10 cellular contexts compared by ENCODE assay signal in genomic region chr12:104578453-104578852, GRCh38.
DNase-seq lines count a peak whose midpoint lies in the region; ATAC-seq, FAIRE-seq and TF ChIP-seq lines count a peak whose summit lies in the region.
"Had no signal": no experiment of that assay in that cellular context is flagged by ENCODE, and none has a peak within 500 bp of the region (broad histone marks: within the 10 kb centered on the region; RNA-seq: fewer than 3 reads in every experiment).

No MANE protein-coding gene starts in this region.

- no peak for ATAC-seq in HG03097 (IDR thresholded peaks at IDR 0.05; ENCODE audit: low FRiP score, unreplicated experiment)
- ATAC-seq in HG02678 (IDR thresholded peaks at IDR 0.05; ENCODE audit: unreplicated experiment), result no peak
- no peak for ATAC-seq in CD8-positive, alpha-beta T cell

- no peak overlapping the region for H2AK5ac ChIP-seq in mesenchymal stem cell (ENCODE audit: low read length, severe bottlenecking)

- no peak overlapping the region for H2BK120ac ChIP-seq in mesenchymal stem cell (ENCODE audit: low read depth, low read length)

- peaks cover 76% of the 10 kb centered on the region for H3K4me1 Mint-ChIP-seq in CD8-positive, alpha-beta T cell (ENCODE audit: low read depth)

- H3K4me3 ChIP-seq in AG09309 (ENCODE audit: control insufficient read depth, low read depth, low read length) (no peak overlapping the region), adrenal gland (no peak overlapping the region), mesenchymal stem cell (ENCODE audit: insufficient read depth in 1 of 2, low read depth in 1 of 2, low read length in 2 of 2) (peak overlapping the region in 1 of 2 experiments; percentile 22)
- no peak overlapping the region for H3K4me3 ChIP-seq in CD8-positive, alpha-beta T cell (ENCODE audit: low read depth, low read length)

- no peaks in the 10 kb centered on the region for H3K9me3 ChIP-seq in adrenal gland (replicated peaks in 1 of 3)
- H3K9me3 ChIP-seq in mesenchymal stem cell (ENCODE audit: control insufficient read depth, low read length), result no peaks in the 10 kb centered on the region
- H3K9me3 ChIP-seq in CD8-positive, alpha-beta T cell (ENCODE audit: low read length), result no peaks in the 10 kb centered on the region

- TF ChIP-seq CTCF in AG09309 (IDR thresholded peaks at IDR 0.05; ENCODE audit: control insufficient read depth, insufficient read depth, low read depth, low read length, missing control alignments) (no peak), adrenal gland (IDR thresholded peaks at IDR 0.05) (no peak), D721Med (IDR thresholded peaks at IDR 0.05; ENCODE audit: insufficient read depth, missing control alignments) (no peak)
- no peak for TF ChIP-seq CTCF in CD8-positive, alpha-beta T cell (IDR thresholded peaks at IDR 0.05)

- FAIRE-seq in H54 (lab: Jason Lieb, UNC) (peak; percentile 75), D721Med (lab: Jason Lieb, UNC) (no peak)
- FAIRE-seq: G401.6 had no signal

- CTCF ChIA-PET in CD8-positive, alpha-beta T cell (lab: Charles Lee), result interaction anchor here (0.8 kb wide), 1 partner anchor 197 kb away, joined by 3 read pairs; no protein-coding TSS in a partner anchor

- H4K91ac ChIP-seq in mesenchymal stem cell (ENCODE audit: low read length), result no peak overlapping the region

- no peak overlapping the region for H2BK15ac ChIP-seq in mesenchymal stem cell (ENCODE audit: low read depth, poor library complexity, severe bottlenecking)

- H2AFZ ChIP-seq in mesenchymal stem cell (ENCODE audit: low read depth, low read length), result no peak overlapping the region

- peaks cover 2% of the 10 kb centered on the region for H3K79me1 ChIP-seq in mesenchymal stem cell (replicated peaks; ENCODE audit: low read length, poor library complexity, severe bottlenecking)

- H3K27me3 ChIP-seq in adrenal gland, result no peaks in the 10 kb centered on the region
- no peaks in the 10 kb centered on the region for H3K27me3 ChIP-seq in mesenchymal stem cell (ENCODE audit: control insufficient read depth in 1 of 2, insufficient read depth in 1 of 2, low read length in 2 of 2)
- H3K27me3 ChIP-seq in CD8-positive, alpha-beta T cell (ENCODE audit: insufficient read depth, low read length), result no peaks in the 10 kb centered on the region

- H3K4me3 Mint-ChIP-seq in CD8-positive, alpha-beta T cell, result no peak overlapping the region

- H3K27ac Mint-ChIP-seq in CD8-positive, alpha-beta T cell, result no peak overlapping the region

- H2BK5ac ChIP-seq in mesenchymal stem cell (ENCODE audit: low read depth, low read length, poor library complexity, severe bottlenecking), result no peak overlapping the region

- H3K9me3 Mint-ChIP-seq in CD8-positive, alpha-beta T cell, result no peaks in the 10 kb centered on the region

- H3K4me1 ChIP-seq in adrenal gland (replicated peaks in 1 of 2), result peaks cover 0 to 37% of the 10 kb centered on the region in 2 donors
- no peaks in the 10 kb centered on the region for H3K4me1 ChIP-seq in mesenchymal stem cell (ENCODE audit: control insufficient read depth, insufficient read depth, low read depth, low read length)
- H3K4me1 ChIP-seq in CD8-positive, alpha-beta T cell (ENCODE audit: insufficient read depth, low read length), result peaks cover 8% of the 10 kb centered on the region

- no peak overlapping the region for H2BK12ac ChIP-seq in mesenchymal stem cell (ENCODE audit: low read length in 2 of 2)

- no peak overlapping the region for H3K23ac ChIP-seq in mesenchymal stem cell (ENCODE audit: low read length in 2 of 2)

- peak overlapping the region; percentile 63 to 66 for H3K18ac ChIP-seq in mesenchymal stem cell (ENCODE audit: low read depth in 1 of 2, low read length in 2 of 2)

- H3K4ac ChIP-seq in mesenchymal stem cell (ENCODE audit: low read depth in 1 of 2, low read length in 2 of 2), result no peak overlapping the region

- no peaks in the 10 kb centered on the region for H3K36me3 Mint-ChIP-seq in CD8-positive, alpha-beta T cell

- H3K14ac ChIP-seq in mesenchymal stem cell (ENCODE audit: low read length in 2 of 2), result no peak overlapping the region

- H3K27ac ChIP-seq in adrenal gland (peak overlapping the region in 2 of 5 donors; percentile 39 to 44), mesenchymal stem cell (ENCODE audit: low read length, poor library complexity, severe bottlenecking) (no peak overlapping the region)
- H3K27ac ChIP-seq in CD8-positive, alpha-beta T cell (ENCODE audit: low read depth, low read length), result no peak overlapping the region

- no peak for TF ChIP-seq POLR2A in H54 (IDR thresholded peaks at IDR 0.05; ENCODE audit: low read depth, low read length)
- TF ChIP-seq POLR2A in adrenal gland (IDR thresholded peaks at IDR 0.05), result peak in 1 of 2 donors; percentile 20

- POLR2A ChIA-PET in CD8-positive, alpha-beta T cell (lab: Charles Lee), result no interaction called here

- DNase-seq in AG09309 (ENCODE audit: low read depth) (peak; percentile 46), H54 (ENCODE audit: insufficient read length, low spot score) (peak; percentile 56), adrenal gland (peak; percentile 46 to 77 (median 60)), mesenchymal stem cell (peak; percentile 94), D721Med (ENCODE audit: insufficient read length, low spot score) (no peak)
- no peak for DNase-seq in CD8-positive, alpha-beta T cell
- DNase-seq: NCI-H2081 treated with DMSO at 0.1 percent for 48 hours had no signal

- no peak overlapping the region for H3K4me2 ChIP-seq in mesenchymal stem cell (ENCODE audit: low read length, poor library complexity, severe bottlenecking)

- no peaks in the 10 kb centered on the region for H3K27me3 Mint-ChIP-seq in CD8-positive, alpha-beta T cell (ENCODE audit: low read depth)

- no peak overlapping the region for H4K8ac ChIP-seq in mesenchymal stem cell (ENCODE audit: low read length)

- H3K9ac ChIP-seq in mesenchymal stem cell (ENCODE audit: low read length), result peak overlapping the region; percentile 5

- 28 to 52% (median 45%) methylated on average over 6 of the region's 6 CpGs for WGBS in adrenal gland, 4 donors
- WGBS in mesenchymal stem cell, result 16% methylated on average over 5 of the region's 6 CpGs

- intact Hi-C loops in adrenal gland (cut with DNase I), result no loop called here
- intact Hi-C loops in CD8-positive, alpha-beta T cell (cut with DNase I, micrococcal nuclease), result no loop called here

- no peaks in the 10 kb centered on the region for H3K36me3 ChIP-seq in adrenal gland (replicated peaks in 1 of 2)
- no peaks in the 10 kb centered on the region for H3K36me3 ChIP-seq in mesenchymal stem cell (ENCODE audit: control insufficient read depth in 1 of 2, insufficient read depth in 2 of 2, low read depth in 1 of 2, low read length in 2 of 2)
- no peaks in the 10 kb centered on the region for H3K36me3 ChIP-seq in CD8-positive, alpha-beta T cell (ENCODE audit: insufficient read depth, low read length)

Comparison
In these comparisons a context has a peak if more than half of its experiments do, and no peak if none do; other contexts are left out.
1. DNase-seq: peak in AG09309 (single experiment), H54 (single experiment), adrenal gland (7 of 7) and mesenchymal stem cell (single experiment); none in D721Med (single experiment) and CD8-positive, alpha-beta T cell (0 of 7).